In the genomic region with DNA sequence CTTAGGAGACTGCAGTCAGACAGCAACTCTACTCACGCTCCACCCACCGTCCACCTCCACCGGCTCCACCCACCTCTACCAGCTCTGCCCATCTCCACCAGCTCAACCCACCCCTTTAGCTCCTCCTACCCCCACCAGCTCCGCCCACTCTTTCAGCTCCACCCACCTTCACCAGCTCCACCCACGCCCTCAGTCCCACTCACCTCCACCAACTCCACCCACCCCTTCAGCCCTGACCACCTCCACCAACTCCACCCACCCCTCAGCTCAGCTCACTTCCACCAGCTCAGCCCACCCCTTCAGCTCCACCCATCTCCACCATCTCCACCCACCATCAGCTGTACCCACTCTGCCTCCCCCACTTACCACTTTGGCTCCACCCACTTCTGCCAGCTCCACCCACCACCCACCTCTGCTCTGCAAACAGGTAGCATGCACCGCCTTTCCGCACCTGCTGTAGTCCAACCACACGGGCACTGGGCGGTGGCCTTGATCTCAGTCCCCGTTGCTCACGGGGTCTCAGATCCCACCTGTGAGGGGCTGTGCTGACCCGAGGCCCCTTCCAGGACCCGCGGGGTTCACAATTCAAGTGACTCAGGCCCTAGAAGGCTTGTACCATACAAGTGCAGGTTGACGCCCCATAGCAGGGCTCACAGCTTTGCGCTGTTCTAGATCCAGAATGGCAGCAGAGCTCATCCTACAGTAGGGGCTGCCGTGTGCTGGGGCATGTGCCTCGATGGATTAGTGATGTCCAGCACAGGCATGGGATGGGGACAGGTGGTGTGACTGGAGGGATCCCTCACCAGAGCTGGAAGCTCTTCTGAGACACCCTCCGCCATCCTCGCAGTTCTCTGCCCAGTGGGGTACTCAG, we compare ENCODE assay signal across 1 cellular context.
TF ChIP-seq lines count a peak whose summit lies in the region.

No MANE protein-coding gene starts in this region.

TF ChIP-seq in WTC11, 78 proteins besides CTCF, POLR2A, EP300 and RAD21:
- TF ChIP-seq, protein P1, sequence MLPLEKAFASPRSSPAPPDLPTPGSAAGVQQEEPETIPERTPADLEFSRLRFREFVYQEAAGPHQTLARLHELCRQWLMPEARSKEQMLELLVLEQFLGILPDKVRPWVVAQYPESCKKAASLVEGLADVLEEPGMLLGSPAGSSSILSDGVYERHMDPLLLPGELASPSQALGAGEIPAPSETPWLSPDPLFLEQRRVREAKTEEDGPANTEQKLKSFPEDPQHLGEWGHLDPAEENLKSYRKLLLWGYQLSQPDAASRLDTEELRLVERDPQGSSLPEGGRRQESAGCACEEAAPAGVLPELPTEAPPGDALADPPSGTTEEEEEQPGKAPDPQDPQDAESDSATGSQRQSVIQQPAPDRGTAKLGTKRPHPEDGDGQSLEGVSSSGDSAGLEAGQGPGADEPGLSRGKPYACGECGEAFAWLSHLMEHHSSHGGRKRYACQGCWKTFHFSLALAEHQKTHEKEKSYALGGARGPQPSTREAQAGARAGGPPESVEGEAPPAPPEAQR (CRISPR knock-in tag; IDR thresholded peaks at IDR 0.05): no peak
- TF ChIP-seq EMX1 (CRISPR knock-in tag; IDR thresholded peaks at IDR 0.05) (no peak), ZNF396 (CRISPR knock-in tag; IDR thresholded peaks at IDR 0.05; ENCODE audit: borderline replicate concordance) (no peak), CREM (CRISPR knock-in tag; IDR thresholded peaks at IDR 0.05) (no peak), TCF7 (CRISPR knock-in tag; IDR thresholded peaks at IDR 0.05; ENCODE audit: low read depth) (no peak)
- TF ChIP-seq, protein P2, sequence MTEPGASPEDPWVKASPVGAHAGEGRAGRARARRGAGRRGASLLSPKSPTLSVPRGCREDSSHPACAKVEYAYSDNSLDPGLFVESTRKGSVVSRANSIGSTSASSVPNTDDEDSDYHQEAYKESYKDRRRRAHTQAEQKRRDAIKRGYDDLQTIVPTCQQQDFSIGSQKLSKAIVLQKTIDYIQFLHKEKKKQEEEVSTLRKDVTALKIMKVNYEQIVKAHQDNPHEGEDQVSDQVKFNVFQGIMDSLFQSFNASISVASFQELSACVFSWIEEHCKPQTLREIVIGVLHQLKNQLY (CRISPR knock-in tag; IDR thresholded peaks at IDR 0.05): no peak
